18 cellular contexts compared by ENCODE assay signal in the genomic region with DNA sequence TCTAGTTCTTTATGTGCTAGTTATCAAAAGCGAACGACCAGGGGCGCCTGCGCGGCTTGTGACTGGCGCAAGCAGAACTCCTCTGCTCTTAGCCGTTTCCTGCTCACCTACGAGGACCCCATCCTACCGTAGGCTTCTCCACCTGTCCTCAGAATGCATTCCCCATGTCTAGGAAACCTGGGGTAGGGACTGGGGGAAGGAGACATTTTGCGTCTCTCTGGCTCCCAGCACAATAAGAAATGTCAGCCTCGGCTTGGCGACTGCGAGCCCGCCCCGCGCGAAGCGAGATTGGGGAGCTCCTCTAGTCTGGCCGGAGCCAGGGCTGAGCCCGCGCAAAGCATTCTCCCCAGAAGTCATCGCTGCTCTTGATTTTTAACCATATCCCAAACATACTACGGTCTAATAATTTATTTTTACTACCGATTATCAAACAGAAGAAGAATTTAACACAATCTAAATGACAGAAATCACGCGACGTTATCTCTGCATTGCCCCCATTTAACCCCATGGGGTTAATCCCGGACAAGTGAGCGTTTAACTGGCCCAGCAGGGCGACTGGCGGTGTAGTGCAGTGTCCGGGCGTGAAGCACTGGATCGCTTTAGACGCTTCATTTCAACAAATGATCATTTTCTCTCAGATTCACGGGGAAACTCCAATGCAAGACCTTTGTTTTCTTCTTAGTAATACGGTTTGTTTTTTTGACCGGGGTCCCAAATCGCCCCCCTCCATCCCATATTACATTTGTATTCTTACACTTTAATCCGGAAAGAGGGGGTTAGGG. TPM values are rescaled to one million over a fixed set of nuclear protein-coding genes. Genes with fewer than 3 reads are reported as not detected.
DNase-seq lines count a peak whose midpoint lies in the region; ATAC-seq and TF ChIP-seq lines count a peak whose summit lies in the region.
"Had no signal": no experiment of that assay in that cellular context is flagged by ENCODE, and none has a peak within 500 bp of the region (broad histone marks: within the 10 kb centered on the region; RNA-seq: fewer than 3 reads in every experiment).

No MANE protein-coding gene starts in this region.

- H3K4me3 Mint-ChIP-seq in activated CD8-positive, alpha-beta T cell treated with anti-CD3 and anti-CD28 coated beads, Interleukin-2, amount 10 ng/mL, durations not matched to agents 7 days and 5 days: peak overlapping the region; percentile 46
- no peak overlapping the region for H3K4me3 Mint-ChIP-seq in activated CD8-positive, alpha-beta T cell treated with anti-CD3 and anti-CD28 coated beads for 36 hours
- peak overlapping the region; percentile 52 for H3K4me3 Mint-ChIP-seq in T-helper 17 cell
- H3K4me3 Mint-ChIP-seq: central memory CD8-positive, alpha-beta T cell had no signal

- peaks cover 10% of the 10 kb centered on the region for H3K9me3 Mint-ChIP-seq in activated CD8-positive, alpha-beta T cell treated with anti-CD3 and anti-CD28 coated beads, Interleukin-2, amount 10 ng/mL, durations not matched to agents 7 days and 5 days (ENCODE audit: insufficient read depth)
- H3K9me3 Mint-ChIP-seq in activated CD8-positive, alpha-beta T cell treated with anti-CD3 and anti-CD28 coated beads for 36 hours: peaks cover 10% of the 10 kb centered on the region
- H3K9me3 Mint-ChIP-seq: central memory CD8-positive, alpha-beta T cell had no signal

- H3K27ac Mint-ChIP-seq in activated CD8-positive, alpha-beta T cell treated with anti-CD3 and anti-CD28 coated beads, Interleukin-2, amount 10 ng/mL, durations not matched to agents 7 days and 5 days: peak overlapping the region; percentile 42
- no peak overlapping the region for H3K27ac Mint-ChIP-seq in activated CD8-positive, alpha-beta T cell treated with anti-CD3 and anti-CD28 coated beads for 36 hours
- peak overlapping the region; percentile 89 for H3K27ac Mint-ChIP-seq in T-helper 17 cell

- no peaks in the 10 kb centered on the region for H3K36me3 ChIP-seq in iPS-18a (ENCODE audit: control insufficient read depth, low read depth, low read length)
- H3K36me3 ChIP-seq: neutrophil, spleen, suprapubic skin had no signal

- H3K4me1 ChIP-seq in iPS-18a (ENCODE audit: control insufficient read depth, low read depth, low read length): peaks cover 23% of the 10 kb centered on the region

- no peak for ATAC-seq in activated CD8-positive, alpha-beta T cell treated with anti-CD3 and anti-CD28 coated beads, Interleukin-2, amount 10 ng/mL, durations not matched to agents 7 days and 5 days
- no peak for ATAC-seq in activated CD8-positive, alpha-beta T cell treated with anti-CD3 and anti-CD28 coated beads for 36 hours
- ATAC-seq in T-helper 17 cell: no peak
- no peak for ATAC-seq in HG03175 (IDR thresholded peaks at IDR 0.05; ENCODE audit: unreplicated experiment)

- peaks cover 83% of the 10 kb centered on the region for H3K27me3 Mint-ChIP-seq in activated CD8-positive, alpha-beta T cell treated with anti-CD3 and anti-CD28 coated beads, Interleukin-2, amount 10 ng/mL, durations not matched to agents 7 days and 5 days (ENCODE audit: low read depth)
- H3K27me3 Mint-ChIP-seq in activated CD8-positive, alpha-beta T cell treated with anti-CD3 and anti-CD28 coated beads for 36 hours: peaks cover 82% of the 10 kb centered on the region
- H3K27me3 Mint-ChIP-seq in T-helper 17 cell: peaks cover 76% of the 10 kb centered on the region

- H3K9me3 ChIP-seq in T-helper 17 cell (ENCODE audit: control insufficient read depth, low read length, poor library complexity, severe bottlenecking): no peaks in the 10 kb centered on the region
- H3K9me3 ChIP-seq in iPS-18a (ENCODE audit: control insufficient read depth, low read depth, low read length): no peaks in the 10 kb centered on the region
- H3K9me3 ChIP-seq: neutrophil, spleen, suprapubic skin had no signal

- intact Hi-C loops in activated CD8-positive, alpha-beta T cell treated with anti-CD3 and anti-CD28 coated beads for 36 hours (cut with micrococcal nuclease): loop anchor here (5.0 to 10.0 kb wide), 2 partner anchors 651 to 1884 kb away; a partner anchor contains a TSS

- peaks cover 10% of the 10 kb centered on the region for H3K4me1 Mint-ChIP-seq in activated CD8-positive, alpha-beta T cell treated with anti-CD3 and anti-CD28 coated beads, Interleukin-2, amount 10 ng/mL, durations not matched to agents 7 days and 5 days (ENCODE audit: low read depth)
- peaks cover 12% of the 10 kb centered on the region for H3K4me1 Mint-ChIP-seq in activated CD8-positive, alpha-beta T cell treated with anti-CD3 and anti-CD28 coated beads for 36 hours (ENCODE audit: low read depth)
- peaks cover 5% of the 10 kb centered on the region for H3K4me1 Mint-ChIP-seq in T-helper 17 cell
- H3K4me1 Mint-ChIP-seq: central memory CD8-positive, alpha-beta T cell had no signal

- CTCF ChIA-PET in activated CD8-positive, alpha-beta T cell treated with anti-CD3 and anti-CD28 coated beads, Interleukin-2, amount 10 ng/mL, durations not matched to agents 7 days and 5 days (lab: Charles Lee): no interaction called here
- CTCF ChIA-PET in activated CD8-positive, alpha-beta T cell treated with anti-CD3 and anti-CD28 coated beads for 36 hours (lab: Charles Lee): interaction anchor here (1.0 kb wide), 1 partner anchor 11 kb away, joined by 4 read pairs; no protein-coding TSS in a partner anchor

- no peak for DNase-seq in activated CD8-positive, alpha-beta T cell treated with anti-CD3 and anti-CD28 coated beads, Interleukin-2, amount 10 ng/mL, durations not matched to agents 7 days and 5 days
- DNase-seq in activated CD8-positive, alpha-beta T cell treated with anti-CD3 and anti-CD28 coated beads for 36 hours: no peak
- DNase-seq in T-helper 17 cell (no peak), skeletal muscle cell (ENCODE audit: low read depth) (no peak), LoVo (ENCODE audit: low spot score) (no peak), GF-D8 (lab: John Stamatoyannopoulos, UW) (no peak)
- DNase-seq: activated CD4-positive, alpha-beta T cell treated with anti-CD3 and anti-CD28 coated beads for 48 hours; KG1; NCI-H1436 treated with DMSO at 0.1 percent for 48 hours; NCI-H526 treated with DMSO at 0.1 percent for 48 hours had no signal

- H3K27ac ChIP-seq in iPS-18a (ENCODE audit: low read length): no peak overlapping the region
- H3K27ac ChIP-seq: neutrophil, spleen, suprapubic skin had no signal

- peak overlapping the region; percentile 40 for H3K4me3 ChIP-seq in iPS-18a (ENCODE audit: low read length)
- H3K4me3 ChIP-seq in skeletal muscle cell (ENCODE audit: low read depth, low read length): peak overlapping the region; percentile 10

- H3K36me3 Mint-ChIP-seq in activated CD8-positive, alpha-beta T cell treated with anti-CD3 and anti-CD28 coated beads, Interleukin-2, amount 10 ng/mL, durations not matched to agents 7 days and 5 days (ENCODE audit: low read depth): peaks cover 22% of the 10 kb centered on the region
- H3K36me3 Mint-ChIP-seq in activated CD8-positive, alpha-beta T cell treated with anti-CD3 and anti-CD28 coated beads for 36 hours (ENCODE audit: low read depth): peaks cover 7% of the 10 kb centered on the region
- peaks cover 9% of the 10 kb centered on the region for H3K36me3 Mint-ChIP-seq in T-helper 17 cell (ENCODE audit: low read depth)

- no peak overlapping the region for H3K9ac ChIP-seq in iPS-18a (ENCODE audit: low read length)

- peaks cover 100% of the 10 kb centered on the region for H3K27me3 ChIP-seq in iPS-18a (ENCODE audit: control insufficient read depth, insufficient read depth, low read length)

- POLR2A ChIA-PET in activated CD8-positive, alpha-beta T cell treated with anti-CD3 and anti-CD28 coated beads, Interleukin-2, amount 10 ng/mL, durations not matched to agents 7 days and 5 days (lab: Charles Lee): no interaction called here
- POLR2A ChIA-PET in activated CD8-positive, alpha-beta T cell treated with anti-CD3 and anti-CD28 coated beads for 36 hours (lab: Charles Lee): no interaction called here

- no peak for TF ChIP-seq CTCF in activated CD8-positive, alpha-beta T cell treated with anti-CD3 and anti-CD28 coated beads for 36 hours (IDR thresholded peaks at IDR 0.05)

RNA-seq across cellular contexts. Expression of a gene that starts 7.9 kb away (rescaled TPM):
- not detected for total RNA-seq in activated CD8-positive, alpha-beta T cell treated with anti-CD3 and anti-CD28 coated beads, Interleukin-2, amount 10 ng/mL, durations not matched to agents 7 days and 5 days
- not detected for total RNA-seq in activated CD8-positive, alpha-beta T cell treated with anti-CD3 and anti-CD28 coated beads for 36 hours
- not detected for total RNA-seq in T-helper 17 cell
- total RNA-seq: left lobe of liver; spleen; T-helper 1 cell treated with Interleukin-12 subunit alpha and Interleukin-12 subunit beta and Interleukin-4 antibody, amounts not matched to agents 30 ng/mL and 1 ng/mL, for 36 hours had no signal
